ENCODE assay signal across 8 cellular contexts in genomic region chr5:6722015-6722414, GRCh38. TPM values are rescaled to one million over a fixed set of nuclear protein-coding genes. Genes with fewer than 3 reads are reported as not detected.
DNase-seq lines count a peak whose midpoint lies in the region; ATAC-seq, FAIRE-seq and TF ChIP-seq lines count a peak whose summit lies in the region.

No MANE protein-coding gene starts in this region.

- H3K4me1 ChIP-seq in liver (ENCODE audit: control insufficient read depth in 4 of 4, insufficient read depth in 4 of 4, low read length in 3 of 4) (peaks cover 15 to 57% (median 33%) of the 10 kb centered on the region in 4 donors), HepG2 (ENCODE audit: insufficient read depth, low read length) (peaks cover 37% of the 10 kb centered on the region), skeletal muscle satellite cell (ENCODE audit: control insufficient read depth, insufficient read depth, low read length) (peaks cover 60% of the 10 kb centered on the region)

- in situ Hi-C loops in HepG2 (cut with HindIII; ENCODE audit: extremely low pct_ligation_motif_present, low pct_unique_long_range_greater_than_20kb) = no loop called here

- no peaks in the 10 kb centered on the region for H3K27me3 ChIP-seq in liver (ENCODE audit: control insufficient read depth in 4 of 4, insufficient read depth in 4 of 4, low read length in 3 of 4)
- H3K27me3 ChIP-seq in HepG2 (ENCODE audit: control insufficient read depth in 1 of 2, insufficient read depth in 2 of 2, low read length in 2 of 2) = no peaks in the 10 kb centered on the region
- H3K27me3 ChIP-seq in skeletal muscle satellite cell (ENCODE audit: control insufficient read depth, insufficient read depth, low read length) = no peaks in the 10 kb centered on the region

- TF ChIP-seq RAD21 in liver (IDR thresholded peaks at IDR 0.05) (no peak), HepG2 (CRISPR knock-in tag; IDR thresholded peaks at IDR 0.05) (no peak)

- intact Hi-C loops in HepG2 (cut with micrococcal nuclease; ENCODE audit: unreplicated experiment) = no loop called here

- H3K9ac ChIP-seq in liver (ENCODE audit: low read depth in 1 of 2, low read length in 2 of 2) (no peak overlapping the region), HepG2 (ENCODE audit: insufficient read depth, low read depth, low read length) (no peak overlapping the region), skeletal muscle satellite cell (ENCODE audit: low read depth, low read length) (peak overlapping the region; percentile 65)

- no TSS peak for BruUV-seq in HepG2 (replicated peaks; lab: Mats Ljungman, UMichigan)

- H3K79me2 ChIP-seq in HepG2 (ENCODE audit: insufficient read depth, low read length) = peaks cover 96% of the 10 kb centered on the region

- H3K9me3 ChIP-seq in liver (ENCODE audit: control insufficient read depth in 4 of 4, low read length in 3 of 4) (no peaks in the 10 kb centered on the region), HepG2 (ENCODE audit: low read length) (no peaks in the 10 kb centered on the region), skeletal muscle satellite cell (replicated peaks; ENCODE audit: low read length) (no peaks in the 10 kb centered on the region)

- no peak for FAIRE-seq in HepG2 (lab: Jason Lieb, UNC)

- H3K4me2 ChIP-seq in HepG2 (ENCODE audit: low read depth, low read length) = no peak overlapping the region
- peak overlapping the region; percentile 85 for H3K4me2 ChIP-seq in skeletal muscle satellite cell (ENCODE audit: low read length)

- H3K27ac ChIP-seq in liver (ENCODE audit: low read depth in 1 of 2, low read length in 2 of 2) (peak overlapping the region; percentile 25 to 49), HepG2 (ENCODE audit: extremely low read length, insufficient read depth, low read length) (no peak overlapping the region), coronary artery (peak overlapping the region; percentile 70 to 74)

- DNase-seq in HepG2 (ENCODE audit: low spot score) (no peak), coronary artery (ENCODE audit: low spot score) (peak; percentile 71), COLO668 (lab: John Stamatoyannopoulos, UW; ENCODE audit: unreplicated experiment) (no peak), NCI-H1417 treated with DMSO at 0.1 percent for 48 hours (lab: John Stamatoyannopoulos, UW) (no peak), OCI-M2 (lab: John Stamatoyannopoulos, UW; ENCODE audit: unreplicated experiment) (no peak)

- H3K36me3 ChIP-seq in liver (ENCODE audit: control insufficient read depth in 4 of 4, insufficient read depth in 3 of 4, low read depth in 1 of 4, low read length in 3 of 4) = peaks cover 0 to 2% (median 0%) of the 10 kb centered on the region in 4 donors
- H3K36me3 ChIP-seq in HepG2 (replicated peaks in 1 of 2; ENCODE audit: control insufficient read depth in 1 of 2, insufficient read depth in 2 of 2, low read length in 2 of 2) = peaks cover 6 to 61% of the 10 kb centered on the region in 2 experiments; a peak in 4 of 5 replicates
- H3K36me3 ChIP-seq in skeletal muscle satellite cell (ENCODE audit: insufficient read depth, low read length) = peaks cover 25% of the 10 kb centered on the region

- 60% methylated on average over 6 of the region's 6 CpGs for WGBS in liver
- 97% methylated on average over 6 of the region's 6 CpGs for WGBS in HepG2 (ENCODE audit: low lambda C conversion rate)

- no peak overlapping the region for H2AFZ ChIP-seq in HepG2 (ENCODE audit: low read length)

- no peak for ATAC-seq in HepG2
- ATAC-seq in HG03442 (IDR thresholded peaks at IDR 0.05; ENCODE audit: unreplicated experiment) = peak; percentile 43

- H3K4me3 ChIP-seq in liver (ENCODE audit: low read depth in 1 of 3, low read length in 3 of 3) (no peak overlapping the region), HepG2 (replicated peaks in 1 of 3; ENCODE audit: insufficient read depth in 1 of 3, low read depth in 2 of 3, low read length in 3 of 3) (no peak overlapping the region), coronary artery (peak overlapping the region; percentile 67), skeletal muscle satellite cell (ENCODE audit: low read length) (peak overlapping the region; percentile 58)

- no peak for TF ChIP-seq POLR2A in HepG2 (IDR thresholded peaks at IDR 0.05; ENCODE audit: insufficient read depth in 1 of 2, low read depth in 2 of 2, low read length in 2 of 2)

- TF ChIP-seq CTCF in liver (IDR thresholded peaks at IDR 0.05; ENCODE audit: low read depth, low read length, missing input control) (no peak), HepG2 (CRISPR knock-in tag; IDR thresholded peaks at IDR 0.05) (no peak), coronary artery (IDR thresholded peaks at IDR 0.05) (no peak)

- POLR2A ChIA-PET in HepG2 (lab: Yijun Ruan, JAX) = no interaction called here

- no peak for TF ChIP-seq EP300 in HepG2 (IDR thresholded peaks at IDR 0.05; ENCODE audit: low read depth in 2 of 2, low read length in 2 of 2)
- no peak for TF ChIP-seq EP300 in HepG2 (CRISPR knock-in tag; IDR thresholded peaks at IDR 0.05; ENCODE audit: borderline replicate concordance)

- CTCF ChIA-PET in HepG2 (lab: Yijun Ruan, JAX; ENCODE audit: low intra/inter-chr PET ratio, low total read pairs) = no interaction called here

- peaks cover 68% of the 10 kb centered on the region for H4K20me1 ChIP-seq in HepG2 (ENCODE audit: insufficient read depth, low read length)

TF ChIP-seq in liver, 16 proteins besides CTCF, POLR2A, EP300 and RAD21:
- TF ChIP-seq GABPA (IDR thresholded peaks at IDR 0.05 in 1 of 2, conservative IDR thresholded peaks at IDR 0.05 in 1 of 2) (peak in 1 of 2 donors; percentile 12), FOXA2 (IDR thresholded peaks at IDR 0.05) (no peak)

TF ChIP-seq in HepG2, 621 proteins besides CTCF, POLR2A, EP300 and RAD21 (continues in another document):
- TF ChIP-seq CBX1 (IDR thresholded peaks at IDR 0.05; ENCODE audit: low read depth) = no peak
- no peak for TF ChIP-seq ZSCAN21 (CRISPR knock-in tag; IDR thresholded peaks at IDR 0.05; ENCODE audit: borderline replicate concordance)
- TF ChIP-seq STAT5B (CRISPR knock-in tag; IDR thresholded peaks at IDR 0.05) = no peak
- no peak for TF ChIP-seq ZNF639 (CRISPR knock-in tag; conservative IDR thresholded peaks at IDR 0.05)
- TF ChIP-seq, protein P1, sequence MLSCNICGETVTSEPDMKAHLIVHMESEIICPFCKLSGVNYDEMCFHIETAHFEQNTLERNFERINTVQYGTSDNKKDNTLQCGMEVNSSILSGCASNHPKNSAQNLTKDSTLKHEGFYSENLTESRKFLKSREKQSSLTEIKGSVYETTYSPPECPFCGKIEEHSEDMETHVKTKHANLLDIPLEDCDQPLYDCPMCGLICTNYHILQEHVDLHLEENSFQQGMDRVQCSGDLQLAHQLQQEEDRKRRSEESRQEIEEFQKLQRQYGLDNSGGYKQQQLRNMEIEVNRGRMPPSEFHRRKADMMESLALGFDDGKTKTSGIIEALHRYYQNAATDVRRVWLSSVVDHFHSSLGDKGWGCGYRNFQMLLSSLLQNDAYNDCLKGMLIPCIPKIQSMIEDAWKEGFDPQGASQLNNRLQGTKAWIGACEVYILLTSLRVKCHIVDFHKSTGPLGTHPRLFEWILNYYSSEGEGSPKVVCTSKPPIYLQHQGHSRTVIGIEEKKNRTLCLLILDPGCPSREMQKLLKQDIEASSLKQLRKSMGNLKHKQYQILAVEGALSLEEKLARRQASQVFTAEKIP (CRISPR knock-in tag; IDR thresholded peaks at IDR 0.05; ENCODE audit: borderline replicate concordance) = no peak
- no peak for TF ChIP-seq SRSF9 (IDR thresholded peaks at IDR 0.05; ENCODE audit: borderline replicate concordance, insufficient read depth, low read depth, low read length, poor library complexity, severe bottlenecking)
- no peak for TF ChIP-seq ZNF746 (CRISPR knock-in tag; IDR thresholded peaks at IDR 0.05)

RNA-seq across cellular contexts. Expression of gene TENT4A, which starts 8.8 kb away (rescaled TPM):
- total RNA-seq in liver (10 to 100 TPM in 1 of 2 donors, 1 to 10 TPM in 1; 8.8 to 15.1 TPM), HepG2 (2016; rRNA removed; fragmentation: Illumina TruSeq; extraction: Trizol) (7.7 and 13.3 TPM in 2 replicates)
- polyA plus RNA-seq in liver (1 to 10 TPM; 3.9 to 7.4 TPM), HepG2 (2011; rRNA removed) (6.0 and 6.3 TPM in 2 replicates)
- 16.7 and 22.2 TPM in 2 replicates for total RNA-seq in HepG2 (2016; cell fraction: cytosol; rRNA removed; fragmentation: Illumina TruSeq; extraction: Trizol; ENCODE audit: low read depth)
- total RNA-seq in HepG2 (2016; cell fraction: insoluble cytoplasmic fraction; rRNA removed; fragmentation: Illumina TruSeq; extraction: Trizol) = 6.3 and 11.6 TPM in 2 replicates
- 9.3 and 11.2 TPM in 2 replicates for total RNA-seq in HepG2 (2016; cell fraction: membrane; rRNA removed; fragmentation: Illumina TruSeq; extraction: Trizol)
- total RNA-seq in HepG2 (2016; cell fraction: nucleus; rRNA removed; fragmentation: Illumina TruSeq; extraction: Trizol) = 36.2 and 43.2 TPM in 2 replicates
- polyA plus RNA-seq in HepG2 (2011; cell fraction: cytosol; rRNA removed) = 3.2 TPM in 2 replicates
- 38.9 and 57.3 TPM in 2 replicates for polyA plus RNA-seq in HepG2 (2011; cell fraction: nucleus; rRNA removed)
- polyA plus RNA-seq in HepG2 (2012) = 17.0 and 17.9 TPM in 2 replicates
- 0.76 and 1.1 TPM in 2 replicates for polyA plus RNA-seq in HepG2 (2016; cell fraction: cytosol; fragmentation: Illumina TruSeq; extraction: Trizol; ENCODE audit: low read depth)
- 7.6 and 11.0 TPM in 2 replicates for polyA plus RNA-seq in HepG2 (2016; cell fraction: insoluble cytoplasmic fraction; fragmentation: Illumina TruSeq; extraction: Trizol; ENCODE audit: low read depth)
- polyA plus RNA-seq in HepG2 (2016; cell fraction: membrane; fragmentation: Illumina TruSeq; extraction: Trizol; ENCODE audit: low read depth) = 3.0 TPM in 2 replicates
- 55.5 and 57.3 TPM in 2 replicates for polyA plus RNA-seq in HepG2 (2016; cell fraction: nucleus; fragmentation: Illumina TruSeq; extraction: Trizol; ENCODE audit: insufficient read depth, low read depth)
- 15.3 and 47.0 TPM in 2 replicates for polyA minus RNA-seq in HepG2 (2011; rRNA and poly(A)+ RNA removed; ENCODE audit: low replicate concordance)
- polyA minus RNA-seq in HepG2 (2011; cell fraction: cytosol; rRNA and poly(A)+ RNA removed) = 5.4 and 6.3 TPM in 2 replicates
- polyA minus RNA-seq in HepG2 (2011; cell fraction: nucleus; rRNA and poly(A)+ RNA removed) = 44.4 and 60.9 TPM in 2 replicates
- total RNA-seq in skeletal muscle satellite cell (2012; rRNA removed) = 14.6 and 16.5 TPM in 2 replicates

Comparison
In these comparisons a context has a peak if more than half of its experiments do, and no peak if none do; other contexts are left out.
1. H3K4me3 ChIP-seq: peak in coronary artery (single experiment) and skeletal muscle satellite cell (single experiment); none in liver (0 of 3) and HepG2 (0 of 3).